ENCODE assay signal across 1 cellular context in the genomic region with DNA sequence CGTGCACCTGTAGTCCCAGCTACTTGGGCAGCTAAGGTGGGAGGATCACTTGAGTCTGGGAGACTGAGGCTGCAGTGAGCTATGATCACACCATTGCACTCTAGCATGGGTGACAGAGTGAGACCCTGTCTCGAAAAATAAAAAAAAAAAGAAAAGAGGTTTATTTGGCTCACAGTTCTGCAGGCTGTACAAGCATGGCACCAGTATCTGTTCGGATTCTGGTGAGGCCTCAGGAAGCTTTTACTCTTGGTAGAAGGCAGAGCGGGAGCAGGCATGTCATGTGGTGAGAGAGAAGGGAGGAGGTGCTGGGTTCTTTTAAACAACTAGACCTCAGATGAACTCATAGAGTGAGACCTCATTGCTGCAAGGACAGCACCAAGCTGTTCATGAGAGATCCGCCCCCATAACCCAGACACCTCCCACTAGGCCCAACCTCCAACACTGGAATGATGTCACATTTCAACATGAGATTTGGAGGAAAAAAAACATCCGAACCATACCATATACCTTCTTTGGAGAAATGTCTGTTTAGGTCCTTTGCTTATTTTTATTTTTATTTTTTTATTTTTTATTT.
TF ChIP-seq lines count a peak whose summit lies in the region.

No MANE protein-coding gene starts in this region.

TF ChIP-seq in H1, 55 proteins besides CTCF, POLR2A, EP300 and RAD21:
- TF ChIP-seq, protein P1, sequence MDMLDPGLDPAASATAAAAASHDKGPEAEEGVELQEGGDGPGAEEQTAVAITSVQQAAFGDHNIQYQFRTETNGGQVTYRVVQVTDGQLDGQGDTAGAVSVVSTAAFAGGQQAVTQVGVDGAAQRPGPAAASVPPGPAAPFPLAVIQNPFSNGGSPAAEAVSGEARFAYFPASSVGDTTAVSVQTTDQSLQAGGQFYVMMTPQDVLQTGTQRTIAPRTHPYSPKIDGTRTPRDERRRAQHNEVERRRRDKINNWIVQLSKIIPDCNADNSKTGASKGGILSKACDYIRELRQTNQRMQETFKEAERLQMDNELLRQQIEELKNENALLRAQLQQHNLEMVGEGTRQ (IDR thresholded peaks at IDR 0.05; ENCODE audit: low read length), result no peak
- TF ChIP-seq EGR1 (IDR thresholded peaks at IDR 0.05; ENCODE audit: borderline replicate concordance, low read depth, low read length) (no peak), CHD1 (IDR thresholded peaks at IDR 0.05; ENCODE audit: low read depth, low read length) (no peak), TEAD4 (IDR thresholded peaks at IDR 0.05; ENCODE audit: low read depth, low read length) (no peak), CTBP2 (IDR thresholded peaks at IDR 0.05; ENCODE audit: borderline replicate concordance, insufficient read depth, insufficient read length, low read length) (no peak), CBX5 (IDR thresholded peaks at IDR 0.05; ENCODE audit: low read depth, low read length) (no peak)
TF ChIP-seq in H1: peak in this region for 0.
